ENCODE assay signal across 8 cellular contexts in genomic region chr19:12880551-12881171, GRCh38. TPM values are rescaled to one million over a fixed set of nuclear protein-coding genes. Genes with fewer than 3 reads are reported as not detected.
DNase-seq lines count a peak whose midpoint lies in the region; ATAC-seq and TF ChIP-seq lines count a peak whose summit lies in the region.

No MANE protein-coding gene starts in this region.

- peaks cover 27% of the 10 kb centered on the region for H3K27me3 Mint-ChIP-seq in WTC11 (ENCODE audit: low read depth)

- H2AFZ ChIP-seq in neuron (ENCODE audit: low read depth, low read length): peak overlapping the region; percentile 78

- peaks cover 19% of the 10 kb centered on the region for H3K9me3 ChIP-seq in neuron (ENCODE audit: low read length)

- TF ChIP-seq CTCF in WTC11 (IDR thresholded peaks at IDR 0.05) (no peak), fibroblast of pulmonary artery (IDR thresholded peaks at IDR 0.05; ENCODE audit: low read length, missing control alignments) (no peak)

- H3K4me3 ChIP-seq in fibroblast of pulmonary artery (replicated peaks; ENCODE audit: low read depth, low read length) (peak overlapping the region; percentile 86), neuron (ENCODE audit: low read length) (peak overlapping the region; percentile 52)

- no peaks in the 10 kb centered on the region for H3K36me3 ChIP-seq in neuron (ENCODE audit: insufficient read depth, low read length)

- peak overlapping the region; percentile 90 for H3K4me3 Mint-ChIP-seq in WTC11

- H3K4me1 ChIP-seq in neuron (ENCODE audit: insufficient read depth, low read length): peaks cover 3% of the 10 kb centered on the region

- H3K27ac Mint-ChIP-seq in WTC11: peak overlapping the region; percentile 94

- H3K4me1 Mint-ChIP-seq in WTC11: 0 out of 2 replicates have a peak, but pooled peaks cover 5% of the 10 kb centered on the region

- ATAC-seq in HG02973 (IDR thresholded peaks at IDR 0.05; ENCODE audit: unreplicated experiment) (peak; percentile 8), WTC11 (peak; percentile 7)

- peaks cover 5% of the 10 kb centered on the region for H3K9me3 Mint-ChIP-seq in WTC11

- DNase-seq in NOMO-1 treated with dmso at 0.1 percent for 144 hours (lab: John Stamatoyannopoulos, UW; ENCODE audit: unreplicated experiment): peak; percentile 23
- no peak for DNase-seq in NOMO-1 (lab: John Stamatoyannopoulos, UW; ENCODE audit: unreplicated experiment in 2 of 2)
- peak; percentile 56 for DNase-seq in WTC11 (ENCODE audit: low spot score)
- DNase-seq in fibroblast of pulmonary artery (ENCODE audit: low read depth): peak; percentile 26
- DNase-seq in effector CD4-positive, alpha-beta T cell: no peak
- no peak for DNase-seq in A172 (ENCODE audit: low spot score)

- peaks cover 19% of the 10 kb centered on the region for H3K27me3 ChIP-seq in neuron (ENCODE audit: insufficient read depth, low read length)

- H3K36me3 Mint-ChIP-seq in WTC11: peaks cover 15% of the 10 kb centered on the region; the same call in 1 of the 2 replicates

- CTCF ChIA-PET in WTC11 (lab: Charles Lee): interaction anchor here (0.6 to 3.1 kb wide), 12 partner anchors 8 to 120 kb away, joined by 3 to 30 read pairs (median 4); partner anchors contain the start of genes DAND5 and GCDH

- POLR2A ChIA-PET in WTC11 (lab: Charles Lee): interaction anchor here (0.8 to 2.3 kb wide), 9 partner anchors 8 to 144 kb away, joined by 3 to 27 read pairs (median 4); partner anchors contain the start of genes GCDH, GET3, JUNB and RNASEH2A

TF ChIP-seq in WTC11, 78 proteins besides CTCF, POLR2A, EP300 and RAD21:
- 0 out of 2 replicates have a peak, but pooled peaks have one; percentile 8 for TF ChIP-seq NFYB (CRISPR knock-in tag; conservative IDR thresholded peaks at IDR 0.05; ENCODE audit: low read depth)
- peak; percentile 32; the same call in 1 of the 2 replicates for TF ChIP-seq FOXP1 (CRISPR knock-in tag; IDR thresholded peaks at IDR 0.05; ENCODE audit: borderline replicate concordance)
- TF ChIP-seq JUN (CRISPR knock-in tag; IDR thresholded peaks at IDR 0.05): no peak
- TF ChIP-seq PRDM15 (CRISPR knock-in tag; IDR thresholded peaks at IDR 0.05): no peak
- no peak for TF ChIP-seq NR1H2 (CRISPR knock-in tag; IDR thresholded peaks at IDR 0.05)
- TF ChIP-seq ZNF219 (CRISPR knock-in tag; IDR thresholded peaks at IDR 0.05; ENCODE audit: borderline replicate concordance): no peak

RNA-seq across cellular contexts. Expression of gene DNASE2, which starts 0.6 kb away (rescaled TPM):
- 31.7 to 35.7 TPM (median 33.4 TPM) in 3 replicates for total RNA-seq in WTC11 (2021)
- 61.3 and 74.4 TPM in 2 replicates for total RNA-seq in A172 (2014; rRNA removed; shearing (Covaris generic))

RNA-seq across cellular contexts. Expression of gene KLF1, which starts 6.3 kb away (rescaled TPM):
- 0.32 to 0.89 TPM (median 0.72 TPM) in 3 replicates for total RNA-seq in WTC11 (2021)
- not detected in 2 replicates for total RNA-seq in A172 (2014; rRNA removed; shearing (Covaris generic))

RNA-seq across cellular contexts. Expression of gene GCDH, which starts 10.3 kb away (rescaled TPM):
- total RNA-seq in WTC11 (2021): 58.6 to 69.0 TPM (median 59.8 TPM) in 3 replicates
- total RNA-seq in A172 (2014; rRNA removed; shearing (Covaris generic)): 25.0 and 25.8 TPM in 2 replicates

RNA-seq across cellular contexts. Expression of gene SYCE2, which starts 38.4 kb away (rescaled TPM):
- total RNA-seq in WTC11 (2021): 1.1 to 2.2 TPM (median 1.9 TPM) in 3 replicates
- 0.12 and 0.28 TPM in 2 replicates for total RNA-seq in A172 (2014; rRNA removed; shearing (Covaris generic))

RNA-seq across cellular contexts. Expression of gene MAST1, which starts 42.3 kb away (rescaled TPM):
- total RNA-seq in WTC11 (2021): 24.3 to 28.4 TPM (median 27.3 TPM) in 3 replicates
- total RNA-seq in A172 (2014; rRNA removed; shearing (Covaris generic)): 1.3 and 3.2 TPM in 2 replicates

Comparison
In these comparisons a context has a peak if more than half of its experiments do, and no peak if none do; other contexts are left out.
1. DNase-seq: peak in NOMO-1 treated with dmso at 0.1 percent for 144 hours (single experiment), WTC11 (single experiment) and fibroblast of pulmonary artery (single experiment); none in NOMO-1 (0 of 2), effector CD4-positive, alpha-beta T cell (single experiment) and A172 (single experiment).